25 cellular contexts compared by ENCODE assay signal in the genomic region with DNA sequence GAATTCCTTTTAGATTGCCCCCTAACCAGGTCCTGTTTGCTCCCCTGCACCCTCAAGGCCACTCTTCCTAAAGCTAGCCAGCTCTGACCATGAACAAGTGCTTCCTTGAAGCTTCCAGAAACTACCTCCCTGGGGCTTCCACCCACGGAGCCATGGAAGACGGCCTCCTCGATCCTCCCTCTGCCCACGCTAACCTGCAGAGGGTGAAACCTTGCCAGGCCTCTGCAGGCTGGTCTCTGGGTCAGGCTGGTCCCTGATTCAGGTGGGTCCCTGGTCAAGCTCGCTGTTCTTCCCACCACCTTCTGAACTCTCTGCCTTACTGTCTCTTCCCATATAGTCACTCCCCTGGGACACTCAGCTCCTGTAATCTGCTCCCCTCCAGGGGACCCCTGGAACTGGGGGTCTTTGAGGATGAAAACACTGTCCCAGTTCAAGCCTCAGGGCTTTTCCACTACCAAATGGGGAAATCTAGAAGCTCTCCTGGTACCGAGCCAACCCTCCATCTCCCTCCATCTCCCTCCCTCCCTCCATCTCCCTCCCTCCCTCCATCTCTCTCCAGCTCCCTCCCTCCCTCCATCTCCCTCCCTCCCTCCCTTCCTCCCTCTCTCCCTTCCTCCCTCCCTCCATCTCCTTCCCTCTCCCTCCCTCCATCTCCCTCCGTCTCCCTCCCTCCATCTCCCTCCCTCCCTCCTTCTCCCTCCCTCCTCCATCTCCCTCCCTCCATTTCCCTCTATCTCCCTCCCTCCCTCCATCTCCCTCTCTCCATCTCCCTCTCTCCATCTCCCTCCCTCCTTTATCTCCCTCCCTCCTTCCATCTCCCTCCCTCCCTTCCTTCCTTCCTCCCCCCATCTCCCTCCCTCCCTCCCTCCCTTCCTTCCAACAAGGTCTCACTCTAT. TPM values are rescaled to one million over a fixed set of nuclear protein-coding genes. Genes with fewer than 3 reads are reported as not detected.
DNase-seq lines count a peak whose midpoint lies in the region; ATAC-seq and TF ChIP-seq lines count a peak whose summit lies in the region.
"Had no signal": no experiment of that assay in that cellular context is flagged by ENCODE, and none has a peak within 500 bp of the region (broad histone marks: within the 10 kb centered on the region; RNA-seq: fewer than 3 reads in every experiment).

No MANE protein-coding gene starts in this region.

- POLR2A ChIA-PET in HEK293 (lab: Yijun Ruan, JAX) (interaction anchor here (0.6 to 1.3 kb wide), 5 partner anchors 9 to 113 kb away, joined by 3 to 5 read pairs (median 4); no protein-coding TSS in a partner anchor), RWPE1 (lab: Yijun Ruan, JAX; ENCODE audit: low non-redundant PET) (interaction anchor here (0.6 kb wide), 1 partner anchor 44 kb away, joined by 7 read pairs; no protein-coding TSS in a partner anchor)

- DNase-seq in RWPE1 (ENCODE audit: low spot score) = no peak
- DNase-seq in right lobe of liver = no peak
- DNase-seq in testis = peak; percentile 33
- no peak for DNase-seq in hepatocyte (ENCODE audit: low spot score)
- DNase-seq in amygdala (lab: John Stamatoyannopoulos, UW) = no peak
- no peak for DNase-seq in activated CD4-positive, alpha-beta T cell treated with anti-CD3 and anti-CD28 coated beads, Interleukin-2, amount 50 U/mL, for 48 hours
- DNase-seq: C1 segment of cervical spinal cord; CD4-positive, alpha-beta memory T cell; COR-L47; DMS79; EL; GDM1; NCI-H1048; NCI-H1417; NCI-H1694; NCI-H2029 treated with DMSO at 0.1 percent for 48 hours; NCI-H226; NCI-H510A; NK-92 treated with Interleukin-12 subunit alpha and Interleukin-12 subunit beta, amount 100 ng/mL, for 24 hours; PC-9; Right ventricle myocardium superior had no signal

- H4K20me1 ChIP-seq in hepatocyte (ENCODE audit: insufficient read depth, poor library complexity, severe bottlenecking) = no peaks in the 10 kb centered on the region

- H3K27me3 ChIP-seq in right lobe of liver (no peaks in the 10 kb centered on the region), testis (no peaks in the 10 kb centered on the region), hepatocyte (peaks cover 34% of the 10 kb centered on the region)

- intact Hi-C loops in right lobe of liver (cut with DNase I) (loop anchor here in 1 of 2 donors (10.0 kb wide), 1 partner anchor 103 kb away; no protein-coding TSS in a partner anchor), testis (cut with DNase I; ENCODE audit: low total_unique reads) (no loop called here)

- H2AFZ ChIP-seq in hepatocyte = no peak overlapping the region
- H2AFZ ChIP-seq: PC-9 had no signal

- H3K9me3 ChIP-seq in HEK293 (ENCODE audit: control insufficient read depth, insufficient read depth, low read depth, low read length) (no peaks in the 10 kb centered on the region), right lobe of liver (no peaks in the 10 kb centered on the region), testis (no peaks in the 10 kb centered on the region), hepatocyte (ENCODE audit: low read depth) (no peaks in the 10 kb centered on the region)

- WGBS in right lobe of liver (ENCODE audit: insufficient coverage, low coverage, low lambda C conversion rate, missing lambda C conversion rate) = 25% methylated on average over 7 of the region's 7 CpGs
- 45 to 52% methylated on average over 7 of the region's 7 CpGs for WGBS in testis, 2 donors
- WGBS in hepatocyte (ENCODE audit: low lambda C conversion rate, missing lambda C conversion rate) = 76% methylated on average over 5 of the region's 7 CpGs

- H3K79me2 ChIP-seq in hepatocyte = no peaks in the 10 kb centered on the region

- H3K36me3 ChIP-seq in HEK293 (ENCODE audit: control insufficient read depth in 2 of 2, insufficient read depth in 1 of 2, low read length in 2 of 2) = no peaks in the 10 kb centered on the region
- peaks cover 0 to 7% (median 0%) of the 10 kb centered on the region in 4 donors for H3K36me3 ChIP-seq in right lobe of liver
- H3K36me3 ChIP-seq in testis (ENCODE audit: low read depth, missing control alignments) = no peaks in the 10 kb centered on the region
- no peaks in the 10 kb centered on the region for H3K36me3 ChIP-seq in hepatocyte (replicated peaks; ENCODE audit: insufficient read depth, low read depth)
- H3K36me3 ChIP-seq: SJSA1 had no signal

- CTCF ChIA-PET in HEK293 (lab: Yijun Ruan, JAX) = interaction anchor here (0.6 to 1.3 kb wide), 5 partner anchors 15 to 808 kb away, joined by 3 to 8 read pairs (median 3); no protein-coding TSS in a partner anchor
- CTCF ChIA-PET in RWPE1 (lab: Yijun Ruan, JAX) = interaction anchor here (1.0 to 1.7 kb wide), 3 partner anchors 8 to 47 kb away, joined by 3 to 7 read pairs (median 3); a partner anchor contains a TSS

- H3K27ac ChIP-seq in HEK293 (ENCODE audit: extremely low read depth, low read depth, low read length) (no peak overlapping the region), RWPE1 (peak overlapping the region; percentile 4; the same call in 1 of the 2 replicates), right lobe of liver (peak overlapping the region in 2 of 3 donors; percentile 50 to 73), testis (peak overlapping the region; percentile 41 to 50), hepatocyte (no peak overlapping the region)
- H3K27ac ChIP-seq: PC-9, SJSA1 had no signal

- no peak overlapping the region for H3K4me2 ChIP-seq in hepatocyte
- H3K4me2 ChIP-seq: PC-9 had no signal

- H3K9me2 ChIP-seq in hepatocyte (replicated peaks; ENCODE audit: insufficient read depth) = no peaks in the 10 kb centered on the region

- no peak for ATAC-seq in right lobe of liver

- TF ChIP-seq POLR2A in right lobe of liver (IDR thresholded peaks at IDR 0.05) (no peak), testis (IDR thresholded peaks at IDR 0.05) (no peak)

- no peak for TF ChIP-seq CTCF in HEK293 (tag by site-specific recombination; IDR thresholded peaks at IDR 0.05)
- no peak for TF ChIP-seq CTCF in RWPE1 (conservative IDR thresholded peaks at IDR 0.05; ENCODE audit: low read depth)
- no peak for TF ChIP-seq CTCF in right lobe of liver (IDR thresholded peaks at IDR 0.05)
- TF ChIP-seq CTCF in testis (IDR thresholded peaks at IDR 0.05) = no peak
- TF ChIP-seq CTCF in hepatocyte (IDR thresholded peaks at IDR 0.05; ENCODE audit: poor library complexity) = no peak

- H3K4me3 ChIP-seq in HEK293 (ENCODE audit: low read depth, low read length) = no peak overlapping the region
- H3K4me3 ChIP-seq in right lobe of liver = peak overlapping the region in 2 of 3 donors; percentile 21 to 89
- H3K4me3 ChIP-seq in testis = no peak overlapping the region
- H3K4me3 ChIP-seq in hepatocyte = no peak overlapping the region
- H3K4me3 ChIP-seq: PC-9, SJSA1 had no signal

- H3K4me1 ChIP-seq in HEK293 (ENCODE audit: control insufficient read depth, insufficient read depth, low read length) (no peaks in the 10 kb centered on the region), right lobe of liver (peaks cover 0 to 47% (median 14%) of the 10 kb centered on the region in 4 donors), testis (peaks cover 15% of the 10 kb centered on the region), hepatocyte (ENCODE audit: insufficient read depth) (peaks cover 4% of the 10 kb centered on the region)

TF ChIP-seq in HEK293, 187 proteins besides CTCF, POLR2A, EP300 and RAD21 (continues in another document):
- TF ChIP-seq, protein P1, sequence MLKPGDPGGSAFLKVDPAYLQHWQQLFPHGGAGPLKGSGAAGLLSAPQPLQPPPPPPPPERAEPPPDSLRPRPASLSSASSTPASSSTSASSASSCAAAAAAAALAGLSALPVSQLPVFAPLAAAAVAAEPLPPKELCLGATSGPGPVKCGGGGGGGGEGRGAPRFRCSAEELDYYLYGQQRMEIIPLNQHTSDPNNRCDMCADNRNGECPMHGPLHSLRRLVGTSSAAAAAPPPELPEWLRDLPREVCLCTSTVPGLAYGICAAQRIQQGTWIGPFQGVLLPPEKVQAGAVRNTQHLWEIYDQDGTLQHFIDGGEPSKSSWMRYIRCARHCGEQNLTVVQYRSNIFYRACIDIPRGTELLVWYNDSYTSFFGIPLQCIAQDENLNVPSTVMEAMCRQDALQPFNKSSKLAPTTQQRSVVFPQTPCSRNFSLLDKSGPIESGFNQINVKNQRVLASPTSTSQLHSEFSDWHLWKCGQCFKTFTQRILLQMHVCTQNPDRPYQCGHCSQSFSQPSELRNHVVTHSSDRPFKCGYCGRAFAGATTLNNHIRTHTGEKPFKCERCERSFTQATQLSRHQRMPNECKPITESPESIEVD (tag by site-specific recombination; IDR thresholded peaks at IDR 0.05) = no peak
- TF ChIP-seq, protein P2, sequence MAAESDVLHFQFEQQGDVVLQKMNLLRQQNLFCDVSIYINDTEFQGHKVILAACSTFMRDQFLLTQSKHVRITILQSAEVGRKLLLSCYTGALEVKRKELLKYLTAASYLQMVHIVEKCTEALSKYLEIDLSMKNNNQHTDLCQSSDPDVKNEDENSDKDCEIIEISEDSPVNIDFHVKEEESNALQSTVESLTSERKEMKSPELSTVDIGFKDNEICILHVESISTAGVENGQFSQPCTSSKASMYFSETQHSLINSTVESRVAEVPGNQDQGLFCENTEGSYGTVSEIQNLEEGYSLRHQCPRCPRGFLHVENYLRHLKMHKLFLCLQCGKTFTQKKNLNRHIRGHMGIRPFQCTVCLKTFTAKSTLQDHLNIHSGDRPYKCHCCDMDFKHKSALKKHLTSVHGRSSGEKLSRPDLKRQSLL (tag by site-specific recombination; IDR thresholded peaks at IDR 0.05) = peak; percentile 77; the same call in 1 of the 2 replicates

RNA-seq across cellular contexts. Expression of a gene that starts 2.9 kb away (rescaled TPM):
- total RNA-seq in right lobe of liver (100 to 1,000 TPM in 5 of 6 experiments, 10 to 100 TPM in 1; 53.5 to 552 (median 225) TPM), testis (100 to 1,000 TPM; 160 to 215 TPM), hepatocyte (20.9 and 21.7 TPM in 2 replicates)
- polyA plus RNA-seq in testis (ENCODE audit: insufficient read depth, low read depth, low replicate concordance) (34.2 TPM), hepatocyte (45.5 and 46.7 TPM in 2 replicates)
- total RNA-seq: CD4-positive, alpha-beta memory T cell; RPMI7951; SJSA1 had no signal
- polyA plus RNA-seq: CD4-positive, alpha-beta memory T cell; IgD-negative memory B cell had no signal

RNA-seq across cellular contexts. Expression of a gene that starts 43.0 kb away (rescaled TPM):
- total RNA-seq in right lobe of liver = 10 to 100 TPM; 12.3 to 31.1 (median 16.6) TPM
- 100 to 1,000 TPM; 211 to 224 TPM for total RNA-seq in testis
- 579 TPM for polyA plus RNA-seq in testis (ENCODE audit: insufficient read depth, low read depth, low replicate concordance)
- total RNA-seq in hepatocyte = 72.8 and 73.6 TPM in 2 replicates
- polyA plus RNA-seq in hepatocyte = 55.5 and 62.1 TPM in 2 replicates

RNA-seq across cellular contexts. Expression of a gene that starts 46.2 kb away (rescaled TPM):
- total RNA-seq in right lobe of liver (1 to 10 TPM; 1.2 to 3.0 (median 2.2) TPM), testis (10 to 100 TPM; 15.0 to 24.8 TPM), hepatocyte (4.3 and 5.6 TPM in 2 replicates)
- polyA plus RNA-seq in testis (ENCODE audit: insufficient read depth, low read depth, low replicate concordance) (10.3 TPM), hepatocyte (7.5 and 9.5 TPM in 2 replicates)
- total RNA-seq: CD4-positive, alpha-beta memory T cell had no signal
- polyA plus RNA-seq: CD4-positive, alpha-beta memory T cell had no signal

Comparison
In these comparisons a context has a peak if more than half of its experiments do, and no peak if none do; other contexts are left out.
1. H3K27ac ChIP-seq: peak in RWPE1 (single experiment), right lobe of liver (2 of 3) and testis (2 of 2); none in HEK293 (single experiment) and hepatocyte (single experiment).
2. H3K4me3 ChIP-seq: peak in right lobe of liver (2 of 3); none in HEK293 (single experiment), testis (0 of 2) and hepatocyte (single experiment).